ENCODE assay signal across 1 cellular context in genomic region chrX:22399793-22400192, GRCh38.
TF ChIP-seq lines count a peak whose summit lies in the region.

No MANE protein-coding gene starts in this region.

TF ChIP-seq in HCT116, 20 proteins besides CTCF, POLR2A, EP300 and RAD21 (continued from another document):
- TF ChIP-seq ZBTB33 (IDR thresholded peaks at IDR 0.05; ENCODE audit: extremely low read depth, insufficient replicate concordance, low read length), result no peak
- no peak for TF ChIP-seq EZH2 (IDR thresholded peaks at IDR 0.05)
- TF ChIP-seq CEBPB (IDR thresholded peaks at IDR 0.05; ENCODE audit: low read depth), result peak; percentile 34; the same call in 1 of the 2 replicates
- peak; percentile 65 for TF ChIP-seq JUND (IDR thresholded peaks at IDR 0.05)
- no peak for TF ChIP-seq ZFX (IDR thresholded peaks at IDR 0.05)
- peak; percentile 38; the same call in 1 of the 2 replicates for TF ChIP-seq SIN3A (IDR thresholded peaks at IDR 0.05; ENCODE audit: low read depth)
- TF ChIP-seq REST (IDR thresholded peaks at IDR 0.05; ENCODE audit: low read depth), result no peak
